In the genomic region with DNA sequence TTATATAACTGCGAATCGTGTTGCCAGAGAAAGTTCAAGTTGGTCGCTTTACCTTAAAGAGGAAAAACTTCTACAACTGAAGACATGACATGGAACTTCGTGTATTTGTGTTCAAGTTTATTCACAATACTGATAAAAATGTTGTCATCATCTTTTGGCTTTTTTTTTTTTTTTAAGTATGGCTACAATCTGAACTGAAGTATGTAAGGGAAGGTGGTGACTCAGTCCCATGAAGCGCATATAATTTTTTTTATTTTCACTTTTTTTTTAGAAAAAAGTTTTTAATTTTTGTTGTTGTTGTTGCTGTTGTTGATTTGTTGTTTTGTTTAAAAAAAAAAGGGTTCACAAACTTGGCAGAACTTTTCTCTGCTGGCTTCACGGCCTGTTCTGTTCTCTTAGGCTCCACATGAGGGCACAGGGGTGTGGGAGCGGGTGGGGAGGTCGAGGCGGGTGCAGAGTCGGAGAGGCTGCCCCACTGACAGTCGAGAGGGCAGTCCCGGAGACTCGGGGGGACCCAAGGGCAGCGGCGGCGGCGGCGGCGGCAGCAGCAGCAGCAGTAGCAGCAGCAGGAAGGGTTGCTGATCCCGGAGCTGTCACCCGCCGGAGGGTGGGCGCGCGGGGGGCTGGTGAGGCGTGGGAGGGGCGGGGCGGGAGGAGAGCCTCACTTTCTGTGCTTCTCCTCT, we compare ENCODE assay signal across 26 cellular contexts. TPM values are rescaled to one million over a fixed set of nuclear protein-coding genes. Genes with fewer than 3 reads are reported as not detected.
DNase-seq lines count a peak whose midpoint lies in the region; ATAC-seq and TF ChIP-seq lines count a peak whose summit lies in the region.
"Had no signal": no experiment of that assay in that cellular context is flagged by ENCODE, and none has a peak within 500 bp of the region (broad histone marks: within the 10 kb centered on the region; RNA-seq: fewer than 3 reads in every experiment).

No MANE protein-coding gene starts in this region.

- H3K9me3 Mint-ChIP-seq in MCF 10A (ENCODE audit: unreplicated experiment) (no peaks in the 10 kb centered on the region), chondrocyte (ENCODE audit: low read depth) (no peaks in the 10 kb centered on the region)

- no TSS peak for BruUV-seq in MCF 10A (replicated peaks; lab: Mats Ljungman, UMichigan)

- peak overlapping the region; percentile 44 for H3K4ac ChIP-seq in mesendoderm (ENCODE audit: low read depth, low read length)

- H4K8ac ChIP-seq in mesendoderm (ENCODE audit: low read depth, low read length), result no peak overlapping the region

- H3K9ac ChIP-seq in mesendoderm (ENCODE audit: low read length), result no peak overlapping the region

- POLR2A ChIA-PET in MCF 10A (lab: Yijun Ruan, JAX), result interaction anchor here (0.6 to 4.8 kb wide), 6 partner anchors 12 to 273 kb away, joined by 3 to 33 read pairs (median 6); a partner anchor contains a TSS

- H3K4me2 ChIP-seq in mesendoderm (ENCODE audit: low read length), result no peak overlapping the region

- no CpG with 5 or more reads among the region's 28 CpGs for WGBS in mesendoderm (ENCODE audit: extremely low coverage, insufficient coverage, low lambda C conversion rate)

- peak overlapping the region; percentile 47 for H3K56ac ChIP-seq in mesendoderm (ENCODE audit: low read length)

- TF ChIP-seq POLR2A in breast epithelium (IDR thresholded peaks at IDR 0.05), result no peak

- H3K4me1 Mint-ChIP-seq in MCF 10A (ENCODE audit: insufficient read depth, unreplicated experiment) (peaks cover 49% of the 10 kb centered on the region), chondrocyte (ENCODE audit: low read depth) (peaks cover 28% of the 10 kb centered on the region)
- H3K4me1 Mint-ChIP-seq: memory B cell, naive B cell had no signal

- H2BK15ac ChIP-seq in mesendoderm (replicated peaks; ENCODE audit: low read depth), result no peak overlapping the region

- H2BK5ac ChIP-seq in mesendoderm (ENCODE audit: low read length), result no peak overlapping the region

- H3K79me1 ChIP-seq in mesendoderm (ENCODE audit: low read length), result no peaks in the 10 kb centered on the region

- H3K27ac ChIP-seq in breast epithelium, result peak overlapping the region; percentile 59 to 79
- no peak overlapping the region for H3K27ac ChIP-seq in mesendoderm (ENCODE audit: low read depth, low read length)
- H3K27ac ChIP-seq: dorsolateral prefrontal cortex, gastrocnemius medialis, tibial nerve had no signal

- H3K4me3 Mint-ChIP-seq in MCF 10A (ENCODE audit: unreplicated experiment) (no peak overlapping the region), chondrocyte (ENCODE audit: unreplicated experiment) (peak overlapping the region; percentile 45)
- H3K4me3 Mint-ChIP-seq: activated CD8-positive, alpha-beta T cell treated with anti-CD3 and anti-CD28 coated beads, Interleukin-2, amount 10 ng/mL, durations not matched to agents 7 days and 5 days; memory B cell; naive B cell; T-helper 2 cell treated with Interferon-gamma antibody and Interleukin-4, amounts not matched to agents 5 μg/mL and 100 μg/mL, for 36 hours had no signal

- no peak overlapping the region for H4K5ac ChIP-seq in mesendoderm (ENCODE audit: low read length)

- H3K4me1 ChIP-seq in breast epithelium (peaks cover 0 to 8% of the 10 kb centered on the region in 2 donors), mesendoderm (ENCODE audit: control insufficient read depth, low read depth, low read length) (peaks cover 11% of the 10 kb centered on the region)
- H3K4me1 ChIP-seq: gastrocnemius medialis had no signal

- CTCF ChIA-PET in MCF 10A (lab: Yijun Ruan, JAX), result interaction anchor here (0.6 to 1.5 kb wide), 4 partner anchors 162 to 1147 kb away, joined by 3 to 5 read pairs (median 4); no protein-coding TSS in a partner anchor

- no peak for DNase-seq in breast epithelium (ENCODE audit: low spot score in 2 of 2)
- no peak for DNase-seq in MCF 10A (ENCODE audit: unreplicated experiment)
- DNase-seq in chondrocyte (ENCODE audit: low spot score), result peak; percentile 93
- no peak for DNase-seq in mesendoderm
- no peak for DNase-seq in NCI-H187 treated with DMSO at 0.1 percent for 48 hours (lab: John Stamatoyannopoulos, UW)
- DNase-seq in activated CD4-positive, alpha-beta T cell treated with anti-CD3 and anti-CD28 coated beads for 48 hours, result no peak
- DNase-seq in NCI-H2081 treated with DMSO at 0.1 percent for 48 hours (lab: John Stamatoyannopoulos, UW), result no peak
- DNase-seq: 8988T; activated CD4-positive, CD25-positive, alpha-beta regulatory T cell; activated CD8-positive, alpha-beta T cell treated with anti-CD3 and anti-CD28 coated beads, Interleukin-2, amount 10 ng/mL, durations not matched to agents 7 days and 5 days; activated T-cell treated with anti-CD3 and anti-CD28 coated beads, Interleukin-2, amount 50 U/mL, for 1 hour; AML-193; DND-41; dorsolateral prefrontal cortex; gastrocnemius medialis; kidney glomerular epithelial cell; naive B cell; NCI-H1694; NCI-H774; posterior cingulate gyrus; stimulated activated naive CD4-positive, alpha-beta T cell had no signal

- no peak overlapping the region for H2AK5ac ChIP-seq in mesendoderm (ENCODE audit: low read length)

- no peak overlapping the region for H3K23ac ChIP-seq in mesendoderm (ENCODE audit: low read length)

- no peak for ATAC-seq in GM18868 (IDR thresholded peaks at IDR 0.05; ENCODE audit: unreplicated experiment)
- ATAC-seq: activated CD8-positive, alpha-beta T cell treated with anti-CD3 and anti-CD28 coated beads, Interleukin-2, amount 10 ng/mL, durations not matched to agents 7 days and 5 days; gastrocnemius medialis; K562 had no signal

- H3K79me2 ChIP-seq in mesendoderm (ENCODE audit: control insufficient read depth, insufficient read depth, low read length), result no peaks in the 10 kb centered on the region

- H3K27me3 ChIP-seq in breast epithelium (peaks cover 0 to 8% of the 10 kb centered on the region in 2 donors), mesendoderm (ENCODE audit: insufficient read depth, low read length, poor library complexity) (peaks cover 4% of the 10 kb centered on the region)

- H3K36me3 ChIP-seq in breast epithelium, result no peaks in the 10 kb centered on the region
- H3K36me3 ChIP-seq in mesendoderm (ENCODE audit: control insufficient read depth, insufficient read depth, low read length), result no peaks in the 10 kb centered on the region
- H3K36me3 ChIP-seq: gastrocnemius medialis, tibial nerve had no signal

- H3K27ac Mint-ChIP-seq in MCF 10A (ENCODE audit: low read depth, unreplicated experiment) (no peak overlapping the region), chondrocyte (ENCODE audit: unreplicated experiment) (no peak overlapping the region)
- H3K27ac Mint-ChIP-seq: activated CD8-positive, alpha-beta T cell treated with anti-CD3 and anti-CD28 coated beads, Interleukin-2, amount 10 ng/mL, durations not matched to agents 7 days and 5 days; memory B cell; T-helper 2 cell treated with Interferon-gamma antibody and Interleukin-4, amounts not matched to agents 5 μg/mL and 100 μg/mL, for 36 hours had no signal

- no peak overlapping the region for H2BK120ac ChIP-seq in mesendoderm (ENCODE audit: low read depth, low read length)

- H3K36me3 Mint-ChIP-seq in MCF 10A (ENCODE audit: insufficient read depth, unreplicated experiment), result peaks cover 70% of the 10 kb centered on the region
- H3K36me3 Mint-ChIP-seq in chondrocyte (ENCODE audit: low read depth), result no peaks in the 10 kb centered on the region

- H3K18ac ChIP-seq in mesendoderm (ENCODE audit: low read length), result peak overlapping the region; percentile 65

- no peaks in the 10 kb centered on the region for H3K9me3 ChIP-seq in breast epithelium
- H3K9me3 ChIP-seq: gastrocnemius medialis, tibial nerve had no signal

- H3K4me3 ChIP-seq in breast epithelium (no peak overlapping the region), mesendoderm (ENCODE audit: low read length) (no peak overlapping the region)
- H3K4me3 ChIP-seq: dorsolateral prefrontal cortex, gastrocnemius medialis, K562, tibial nerve had no signal

- H3K27me3 Mint-ChIP-seq in MCF 10A (ENCODE audit: insufficient read depth, unreplicated experiment) (no peaks in the 10 kb centered on the region), chondrocyte (ENCODE audit: low read depth) (peaks cover 37% of the 10 kb centered on the region)

- TF ChIP-seq CTCF in breast epithelium (IDR thresholded peaks at IDR 0.05) (no peak), MCF 10A (IDR thresholded peaks at IDR 0.05; ENCODE audit: unreplicated experiment) (no peak), chondrocyte (IDR thresholded peaks at IDR 0.05) (no peak)

- intact Hi-C loops in breast epithelium (cut with DNase I; ENCODE audit: low total_unique reads) (no loop called here), MCF 10A (cut with micrococcal nuclease) (no loop called here)

RNA-seq across cellular contexts. Expression of a gene that starts 17.0 kb away (rescaled TPM):
- total RNA-seq in breast epithelium (10 to 100 TPM in 2 of 3 donors, not detected in 1; 25.2 to 46.0 TPM), MCF 10A (2022) (78.2 and 87.4 TPM in 2 replicates), chondrocyte (0.74 to 26.6 TPM (median 1.4 TPM) in 3 replicates)
- polyA plus RNA-seq in mesendoderm (2013, experiment 1 of 2), result 3.0 TPM
- 2.7 TPM for polyA plus RNA-seq in mesendoderm (2013, experiment 2 of 2)
- total RNA-seq: activated CD8-positive, alpha-beta T cell treated with anti-CD3 and anti-CD28 coated beads, Interleukin-2, amount 10 ng/mL, durations not matched to agents 7 days and 5 days; gastrocnemius medialis had no signal
